In genomic region chr11:61248071-61248470, GRCh38 we compare ENCODE assay signal across 13 cellular contexts. TPM values are rescaled to one million over a fixed set of nuclear protein-coding genes. Genes with fewer than 3 reads are reported as not detected.
"Had no signal": no experiment of that assay in that cellular context is flagged by ENCODE, and none has a peak within 500 bp of the region (broad histone marks: within the 10 kb centered on the region; RNA-seq: fewer than 3 reads in every experiment).

No MANE protein-coding gene starts in this region.

RNA-seq across cellular contexts. Expression of gene PGA5, which starts 7.1 kb away (rescaled TPM):
- total RNA-seq: activated naive CD4-positive, alpha-beta T cell treated with anti-CD3 and anti-CD28 coated beads for 36 hours; activated naive CD4-positive, alpha-beta T cell treated with anti-CD3 and anti-CD28 coated beads, Interleukin-2, amount 50 U/mL, for 72 hours; activated naive CD8-positive, alpha-beta T cell treated with anti-CD3 and anti-CD28 coated beads for 36 hours; activated naive CD8-positive, alpha-beta T cell treated with anti-CD3 and anti-CD28 coated beads, Interleukin-2, amount 10 ng/mL, durations not matched to agents 7 days and 5 days; activated T-cell treated with anti-CD3 and anti-CD28 coated beads, Interleukin-2, amount 50 U/mL, for 4 hours; activated T-cell treated with anti-CD3 and anti-CD28 coated beads, Interleukin-2, amount 50 U/mL, for 72 hours; activated T-helper 1 cell treated with anti-CD3 and anti-CD28 coated beads, Interleukin-12 subunit alpha, Interleukin-12 subunit beta, Interleukin-2, Interleukin-4 antibody, amounts not matched to agents 30 ng/mL and 10 ng/mL and 1 ng/mL, durations not matched to agents 14 hours and 24 hours and 36 hours; activated T-helper 17 cell treated with anti-CD3 and anti-CD28 coated beads, Interleukin-2, amount 50 U/mL, for 72 hours; activated T-helper 2 cell treated with anti-CD3 and anti-CD28 coated beads, Interferon-gamma antibody, Interleukin-2, Interleukin-4, amounts not matched to agents 10 μg/mL and 5 μg/mL and 100 μg/mL, durations not matched to agents 14 hours and 24 hours and 36 hours; bronchial epithelial cell; cardiac septum; chondrocyte had no signal

RNA-seq across cellular contexts. Expression of gene PGA4, which starts 25.9 kb away (rescaled TPM):
- total RNA-seq: activated naive CD4-positive, alpha-beta T cell treated with anti-CD3 and anti-CD28 coated beads for 36 hours; activated naive CD4-positive, alpha-beta T cell treated with anti-CD3 and anti-CD28 coated beads, Interleukin-2, amount 50 U/mL, for 72 hours; activated naive CD8-positive, alpha-beta T cell treated with anti-CD3 and anti-CD28 coated beads for 36 hours; activated naive CD8-positive, alpha-beta T cell treated with anti-CD3 and anti-CD28 coated beads, Interleukin-2, amount 10 ng/mL, durations not matched to agents 7 days and 5 days; activated T-cell treated with anti-CD3 and anti-CD28 coated beads, Interleukin-2, amount 50 U/mL, for 4 hours; activated T-cell treated with anti-CD3 and anti-CD28 coated beads, Interleukin-2, amount 50 U/mL, for 72 hours; activated T-helper 1 cell treated with anti-CD3 and anti-CD28 coated beads, Interleukin-12 subunit alpha, Interleukin-12 subunit beta, Interleukin-2, Interleukin-4 antibody, amounts not matched to agents 30 ng/mL and 10 ng/mL and 1 ng/mL, durations not matched to agents 14 hours and 24 hours and 36 hours; activated T-helper 17 cell treated with anti-CD3 and anti-CD28 coated beads, Interleukin-2, amount 50 U/mL, for 72 hours; activated T-helper 2 cell treated with anti-CD3 and anti-CD28 coated beads, Interferon-gamma antibody, Interleukin-2, Interleukin-4, amounts not matched to agents 10 μg/mL and 5 μg/mL and 100 μg/mL, durations not matched to agents 14 hours and 24 hours and 36 hours; bronchial epithelial cell; cardiac septum; chondrocyte had no signal

RNA-seq across cellular contexts. Expression of gene PGA3, which starts 44.8 kb away (rescaled TPM):
- total RNA-seq: activated naive CD4-positive, alpha-beta T cell treated with anti-CD3 and anti-CD28 coated beads for 36 hours; activated naive CD4-positive, alpha-beta T cell treated with anti-CD3 and anti-CD28 coated beads, Interleukin-2, amount 50 U/mL, for 72 hours; activated naive CD8-positive, alpha-beta T cell treated with anti-CD3 and anti-CD28 coated beads for 36 hours; activated naive CD8-positive, alpha-beta T cell treated with anti-CD3 and anti-CD28 coated beads, Interleukin-2, amount 10 ng/mL, durations not matched to agents 7 days and 5 days; activated T-cell treated with anti-CD3 and anti-CD28 coated beads, Interleukin-2, amount 50 U/mL, for 4 hours; activated T-cell treated with anti-CD3 and anti-CD28 coated beads, Interleukin-2, amount 50 U/mL, for 72 hours; activated T-helper 1 cell treated with anti-CD3 and anti-CD28 coated beads, Interleukin-12 subunit alpha, Interleukin-12 subunit beta, Interleukin-2, Interleukin-4 antibody, amounts not matched to agents 30 ng/mL and 10 ng/mL and 1 ng/mL, durations not matched to agents 14 hours and 24 hours and 36 hours; activated T-helper 17 cell treated with anti-CD3 and anti-CD28 coated beads, Interleukin-2, amount 50 U/mL, for 72 hours; activated T-helper 2 cell treated with anti-CD3 and anti-CD28 coated beads, Interferon-gamma antibody, Interleukin-2, Interleukin-4, amounts not matched to agents 10 μg/mL and 5 μg/mL and 100 μg/mL, durations not matched to agents 14 hours and 24 hours and 36 hours; bronchial epithelial cell; cardiac muscle cell; chondrocyte had no signal
- polyA plus RNA-seq: cardiac muscle cell had no signal
